ENCODE assay signal across 28 cellular contexts in the genomic region with DNA sequence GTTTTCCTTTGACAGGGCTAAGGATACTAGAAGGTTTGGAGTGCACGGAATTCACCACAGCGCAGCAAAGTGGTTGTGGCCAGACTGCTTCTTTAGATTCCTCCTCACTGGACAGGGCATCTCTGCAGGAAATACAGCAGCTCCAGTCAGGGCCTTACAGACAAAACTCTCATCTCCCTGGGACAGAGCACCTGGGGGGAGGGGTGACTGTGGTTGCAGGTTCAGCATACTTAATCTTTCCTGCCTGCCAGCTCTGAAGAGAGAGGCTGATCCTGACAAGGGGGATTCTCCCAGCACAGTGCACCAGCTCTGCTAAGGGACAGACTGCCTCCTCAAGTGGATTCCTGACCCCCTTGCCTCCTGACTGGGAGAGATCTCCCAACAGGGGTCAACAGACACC.
"Had no signal": no experiment of that assay in that cellular context is flagged by ENCODE, and none has a peak within 500 bp of the region (broad histone marks: within the 10 kb centered on the region; RNA-seq: fewer than 3 reads in every experiment).

No MANE protein-coding gene starts in this region.

- H3K9me3 ChIP-seq: MG63 had no signal

- H3K27me3 Mint-ChIP-seq: activated CD8-positive, alpha-beta T cell treated with anti-CD3 and anti-CD28 coated beads for 36 hours; activated naive CD4-positive, alpha-beta T cell treated with anti-CD3 and anti-CD28 coated beads, Interleukin-2, amount 50 U/mL, for 24 hours had no signal

- H3K27ac ChIP-seq: body of pancreas, SK-N-MC, VCaP had no signal

- H3K27me3 ChIP-seq: body of pancreas, MG63 had no signal

- H3K4me1 Mint-ChIP-seq: activated naive CD4-positive, alpha-beta T cell treated with anti-CD3 and anti-CD28 coated beads, Interleukin-2, amount 50 U/mL, for 24 hours had no signal

- H3K4me3 ChIP-seq: body of pancreas, MG63, SK-N-MC had no signal

- FAIRE-seq: bronchial epithelial cell had no signal

- H3K4me1 ChIP-seq: body of pancreas had no signal

- H3K4me3 Mint-ChIP-seq: activated CD8-positive, alpha-beta T cell treated with anti-CD3 and anti-CD28 coated beads for 36 hours; activated naive CD4-positive, alpha-beta T cell treated with anti-CD3 and anti-CD28 coated beads, Interleukin-2, amount 50 U/mL, for 24 hours had no signal

- ATAC-seq: activated CD4-positive, CD25-positive, alpha-beta regulatory T cell treated with anti-CD3 and anti-CD28 coated beads, Interleukin-2, amount 50 U/mL, for 24 hours; activated CD8-positive, alpha-beta T cell treated with anti-CD3 and anti-CD28 coated beads for 36 hours; body of pancreas; Panc1; Right ventricle myocardium inferior had no signal

- H3K36me3 ChIP-seq: MG63 had no signal

- H3K36me3 Mint-ChIP-seq: activated naive CD4-positive, alpha-beta T cell treated with anti-CD3 and anti-CD28 coated beads, Interleukin-2, amount 50 U/mL, for 24 hours had no signal

- DNase-seq: activated CD4-positive, alpha-beta T cell treated with anti-CD3 and anti-CD28 coated beads for 4 hours; activated CD8-positive, alpha-beta memory T cell treated with anti-CD3 and anti-CD28 coated beads, Interleukin-2, amount 50 U/mL, for 48 hours; activated CD8-positive, alpha-beta T cell treated with anti-CD3 and anti-CD28 coated beads for 36 hours; activated naive CD4-positive, alpha-beta T cell; activated T-cell treated with anti-CD3 and anti-CD28 coated beads, Interleukin-2, amount 50 U/mL, for 1 hour; aorta; body of pancreas; central memory CD4-positive, alpha-beta T cell; MG63; MV-4-11; NCI-H1092 treated with DMSO at 0.1 percent for 48 hours; NCI-H1436; NCI-H1694 treated with DMSO at 0.1 percent for 48 hours; NCI-H2081; NCI-H2227 treated with DMSO at 0.1 percent for 48 hours; NCI-H446 treated with DMSO at 0.1 percent for 48 hours; NCI-H524 treated with DMSO at 0.1 percent for 48 hours; NCI-H748 treated with DMSO at 0.1 percent for 48 hours; OCI-M1; RPMI8226; T-helper 1 cell had no signal

- H3K27ac Mint-ChIP-seq: activated CD8-positive, alpha-beta T cell treated with anti-CD3 and anti-CD28 coated beads for 36 hours; activated naive CD4-positive, alpha-beta T cell treated with anti-CD3 and anti-CD28 coated beads, Interleukin-2, amount 50 U/mL, for 24 hours had no signal
